15 cellular contexts compared by ENCODE assay signal in the genomic region with DNA sequence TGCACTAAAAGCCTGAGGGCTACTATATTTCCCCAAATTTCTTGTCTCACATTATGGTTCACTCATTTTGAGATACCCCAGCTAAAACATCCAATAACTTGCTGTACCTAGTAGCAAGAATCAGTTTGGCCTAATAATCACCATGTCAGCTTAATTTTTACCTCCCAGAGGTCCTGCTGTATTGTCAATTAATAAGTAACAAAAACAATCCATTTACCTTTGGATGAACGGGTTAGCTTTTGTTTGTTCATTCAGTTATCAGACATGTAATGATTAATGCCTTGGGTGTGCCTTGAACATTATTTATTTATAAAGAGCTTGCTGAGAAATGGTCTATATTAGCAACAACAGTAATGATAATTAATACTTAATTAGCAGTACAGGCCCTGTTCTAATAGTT.
"Had no signal": no experiment of that assay in that cellular context is flagged by ENCODE, and none has a peak within 500 bp of the region (broad histone marks: within the 10 kb centered on the region; RNA-seq: fewer than 3 reads in every experiment).

No MANE protein-coding gene starts in this region.

- H3K27me3 Mint-ChIP-seq: activated naive CD4-positive, alpha-beta T cell treated with anti-CD3 and anti-CD28 coated beads, Interleukin-2, amount 50 U/mL, for 24 hours; naive thymus-derived CD8-positive, alpha-beta T cell; stimulated activated naive CD8-positive, alpha-beta T cell treated with anti-CD3 and anti-CD28 coated beads, Interleukin-15, amount 100 ng/mL, for 72 hours; type B pancreatic cell had no signal

- H3K27ac Mint-ChIP-seq: activated naive CD4-positive, alpha-beta T cell treated with anti-CD3 and anti-CD28 coated beads, Interleukin-2, amount 50 U/mL, for 24 hours had no signal

- DNase-seq: activated CD4-positive, alpha-beta T cell treated with anti-CD3 and anti-CD28 coated beads for 4 hours; activated CD8-positive, alpha-beta memory T cell treated with anti-CD3 and anti-CD28 coated beads for 24 hours; central memory CD4-positive, alpha-beta T cell; colonic mucosa; left lung; mucosa of descending colon; naive thymus-derived CD8-positive, alpha-beta T cell; nucleus accumbens; psoas muscle; stimulated activated CD4-positive, alpha-beta T cell treated with anti-CD3 and anti-CD28 coated beads, Interleukin-1b, Interleukin-23, amount 100 ng/mL, for 48 hours; stimulated activated naive CD8-positive, alpha-beta T cell treated with anti-CD3 and anti-CD28 coated beads, Interleukin-15, amount 100 ng/mL, for 72 hours had no signal

- H3K4me3 Mint-ChIP-seq: activated naive CD4-positive, alpha-beta T cell treated with anti-CD3 and anti-CD28 coated beads, Interleukin-2, amount 50 U/mL, for 24 hours; naive thymus-derived CD8-positive, alpha-beta T cell; stimulated activated naive CD8-positive, alpha-beta T cell treated with anti-CD3 and anti-CD28 coated beads, Interleukin-15, amount 100 ng/mL, for 72 hours; type B pancreatic cell had no signal

- H3K9me3 Mint-ChIP-seq: activated naive CD4-positive, alpha-beta T cell treated with anti-CD3 and anti-CD28 coated beads, Interleukin-2, amount 50 U/mL, for 24 hours; naive thymus-derived CD8-positive, alpha-beta T cell; stimulated activated naive CD8-positive, alpha-beta T cell treated with anti-CD3 and anti-CD28 coated beads, Interleukin-15, amount 100 ng/mL, for 72 hours; type B pancreatic cell had no signal

- ATAC-seq: esophagus mucosa; mucosa of descending colon; naive thymus-derived CD8-positive, alpha-beta T cell; psoas muscle; sciatic nerve had no signal
